In the genomic region with DNA sequence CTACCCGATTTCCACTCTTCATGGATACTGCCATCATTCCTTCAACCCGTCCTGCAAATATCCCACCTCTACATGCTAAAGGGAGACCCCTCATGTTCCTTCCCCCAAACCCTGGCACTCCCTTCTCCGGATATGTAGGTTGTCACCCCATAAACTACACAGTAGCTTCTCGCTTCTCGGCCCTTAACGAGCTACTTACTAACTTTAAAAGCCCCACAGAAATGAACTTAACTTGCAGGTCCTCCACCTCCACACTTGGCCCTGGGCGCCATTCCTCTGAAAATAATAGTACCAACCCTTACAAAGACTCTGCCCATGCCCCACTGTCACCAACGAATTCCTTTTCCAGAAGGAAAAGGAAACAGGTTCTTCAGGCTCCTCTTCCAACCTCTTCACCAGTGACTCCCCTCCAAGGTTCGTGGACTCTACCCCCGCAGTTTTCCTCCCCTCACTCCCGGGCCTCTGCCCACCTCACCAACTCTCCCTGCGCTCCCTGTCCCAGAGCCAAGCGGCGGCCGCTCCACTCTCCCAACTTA, we compare ENCODE assay signal across 8 cellular contexts. TPM values are rescaled to one million over a fixed set of nuclear protein-coding genes. Genes with fewer than 3 reads are reported as not detected.
DNase-seq lines count a peak whose midpoint lies in the region; ATAC-seq and TF ChIP-seq lines count a peak whose summit lies in the region.

No MANE protein-coding gene starts in this region.

- H3F3A ChIP-seq in MM.1S (ENCODE audit: insufficient read depth, low read length) (no peaks in the 10 kb centered on the region), neural cell (ENCODE audit: insufficient read depth, low read length, poor library complexity, severe bottlenecking) (no peaks in the 10 kb centered on the region)

- H3K79me2 ChIP-seq in MM.1S (ENCODE audit: low read length) (peaks cover 57% of the 10 kb centered on the region), neural cell (replicated peaks; ENCODE audit: insufficient read depth, low read length) (peaks cover 53% of the 10 kb centered on the region)

- no peak for TF ChIP-seq RAD21 in neural cell (conservative IDR thresholded peaks at IDR 0.05)

- H3K4me3 Mint-ChIP-seq in CD4-positive, CD25-positive, alpha-beta regulatory T cell = peak overlapping the region; percentile 97 to 100 (median 100)

- H3K4me2 ChIP-seq in MM.1S (ENCODE audit: low read depth, low read length) (peak overlapping the region; percentile 73), neural cell (ENCODE audit: low read length) (peak overlapping the region; percentile 86)

- H2AFZ ChIP-seq in MM.1S (ENCODE audit: low read length) = no peak overlapping the region
- no peak overlapping the region for H2AFZ ChIP-seq in neural cell (ENCODE audit: low read depth, low read length)

- peak overlapping the region; percentile 82 for H3K4me3 ChIP-seq in CD4-positive, CD25-positive, alpha-beta regulatory T cell (ENCODE audit: low read depth, low read length)
- peak overlapping the region; percentile 72 for H3K4me3 ChIP-seq in MM.1S (ENCODE audit: low read length)
- peak overlapping the region; percentile 83 to 90 for H3K4me3 ChIP-seq in duodenal mucosa (ENCODE audit: low read depth in 1 of 2, low read length in 2 of 2)
- peak overlapping the region; percentile 93 for H3K4me3 ChIP-seq in neural cell (ENCODE audit: low read length)

- no peaks in the 10 kb centered on the region for H3K27me3 ChIP-seq in CD4-positive, CD25-positive, alpha-beta regulatory T cell (ENCODE audit: control insufficient read depth, insufficient read depth, low read length)
- no peaks in the 10 kb centered on the region for H3K27me3 ChIP-seq in MM.1S (replicated peaks; ENCODE audit: insufficient read depth, low read length)
- H3K27me3 ChIP-seq in duodenal mucosa (ENCODE audit: control insufficient read depth in 1 of 2, insufficient read depth in 2 of 2, low read length in 2 of 2) = no peaks in the 10 kb centered on the region
- no peaks in the 10 kb centered on the region for H3K27me3 ChIP-seq in neural cell (ENCODE audit: insufficient read depth, low read depth, low read length)

- no peaks in the 10 kb centered on the region for H3K27me3 Mint-ChIP-seq in CD4-positive, CD25-positive, alpha-beta regulatory T cell

- H3K36me3 Mint-ChIP-seq in CD4-positive, CD25-positive, alpha-beta regulatory T cell = peaks cover 10% of the 10 kb centered on the region

- no peak for ATAC-seq in CD4-positive, CD25-positive, alpha-beta regulatory T cell (ENCODE audit: low read depth in 2 of 2)
- ATAC-seq in GM21528 (IDR thresholded peaks at IDR 0.05; ENCODE audit: low FRiP score, unreplicated experiment) = no peak

- no peaks in the 10 kb centered on the region for H3K36me3 ChIP-seq in CD4-positive, CD25-positive, alpha-beta regulatory T cell (ENCODE audit: control insufficient read depth, insufficient read depth, low read length)
- H3K36me3 ChIP-seq in MM.1S (replicated peaks; ENCODE audit: insufficient read depth, low read length) (no peaks in the 10 kb centered on the region), duodenal mucosa (ENCODE audit: control insufficient read depth in 1 of 2, insufficient read depth in 2 of 2, low read length in 2 of 2) (peaks cover 0 to 5% of the 10 kb centered on the region in 2 donors), neural cell (ENCODE audit: insufficient read depth, low read length) (no peaks in the 10 kb centered on the region)

- no peak for TF ChIP-seq CTCF in MM.1S (IDR thresholded peaks at IDR 0.05; ENCODE audit: low read length)
- no peak for TF ChIP-seq CTCF in neural cell (IDR thresholded peaks at IDR 0.05; ENCODE audit: poor library complexity, severe bottlenecking)

- H3K27ac ChIP-seq in CD4-positive, CD25-positive, alpha-beta regulatory T cell (ENCODE audit: insufficient read depth, low read length, poor library complexity, severe bottlenecking) = peak overlapping the region; percentile 84
- H3K27ac ChIP-seq in MM.1S (ENCODE audit: low read length) = no peak overlapping the region
- H3K27ac ChIP-seq in duodenal mucosa (ENCODE audit: low read depth, low read length) = peak overlapping the region; percentile 77
- H3K27ac ChIP-seq in neural cell (ENCODE audit: low read length) = peak overlapping the region; percentile 74

- H3K4me1 ChIP-seq in CD4-positive, CD25-positive, alpha-beta regulatory T cell (ENCODE audit: control insufficient read depth, insufficient read depth, low read length, poor library complexity, severe bottlenecking) = peaks cover 23% of the 10 kb centered on the region
- 0 out of 2 replicates have a peak, but pooled peaks cover 6% of the 10 kb centered on the region for H3K4me1 ChIP-seq in MM.1S (ENCODE audit: low read length)
- peaks cover 19 to 20% of the 10 kb centered on the region in 2 donors for H3K4me1 ChIP-seq in duodenal mucosa (ENCODE audit: control insufficient read depth in 1 of 2, insufficient read depth in 2 of 2, low read length in 2 of 2)

- peak in 1 of 3 donors; percentile 26 for DNase-seq in CD4-positive, CD25-positive, alpha-beta regulatory T cell
- DNase-seq in MM.1S = no peak
- DNase-seq in NCI-H187 (lab: John Stamatoyannopoulos, UW) = no peak
- no peak for DNase-seq in activated CD4-positive, alpha-beta T cell treated with anti-CD3 and anti-CD28 coated beads for 1 hour
- DNase-seq in AG08395 (ENCODE audit: low spot score) = no peak

- H3K9ac ChIP-seq in MM.1S (ENCODE audit: low read length) (peak overlapping the region; percentile 62; the same call in 1 of the 2 replicates), duodenal mucosa (ENCODE audit: low read depth in 1 of 2, low read length in 2 of 2) (peak overlapping the region; percentile 59 to 80), neural cell (ENCODE audit: low read length) (peak overlapping the region; percentile 89)

- TF ChIP-seq EP300 in neural cell (conservative IDR thresholded peaks at IDR 0.05; ENCODE audit: poor library complexity, severe bottlenecking) = no peak

- no peaks in the 10 kb centered on the region for H3K9me3 Mint-ChIP-seq in CD4-positive, CD25-positive, alpha-beta regulatory T cell

- H4K20me1 ChIP-seq in MM.1S (ENCODE audit: insufficient read depth, low read length) (no peaks in the 10 kb centered on the region), neural cell (ENCODE audit: insufficient read depth) (peaks cover 9% of the 10 kb centered on the region)

- no peaks in the 10 kb centered on the region for H3K9me2 ChIP-seq in MM.1S (replicated peaks; ENCODE audit: insufficient read depth, low read length)
- H3K9me2 ChIP-seq in neural cell (ENCODE audit: insufficient read depth, low read length) = no peaks in the 10 kb centered on the region

- peak overlapping the region; percentile 91 to 99 (median 97) for H3K27ac Mint-ChIP-seq in CD4-positive, CD25-positive, alpha-beta regulatory T cell

- no peaks in the 10 kb centered on the region for H3K9me3 ChIP-seq in CD4-positive, CD25-positive, alpha-beta regulatory T cell (ENCODE audit: control insufficient read depth in 2 of 2, low read length in 2 of 2)
- H3K9me3 ChIP-seq in MM.1S (replicated peaks; ENCODE audit: insufficient read depth, low read length) = no peaks in the 10 kb centered on the region
- no peaks in the 10 kb centered on the region for H3K9me3 ChIP-seq in duodenal mucosa (ENCODE audit: control insufficient read depth in 1 of 2, low read length in 2 of 2)
- no peaks in the 10 kb centered on the region for H3K9me3 ChIP-seq in neural cell (ENCODE audit: low read length)

- H3K4me1 Mint-ChIP-seq in CD4-positive, CD25-positive, alpha-beta regulatory T cell = peaks cover 24 to 47% (median 35%) of the 10 kb centered on the region in 4 donors

TF ChIP-seq in neural cell, 6 proteins besides CTCF, POLR2A, EP300 and RAD21:
- TF ChIP-seq SMC3 (conservative IDR thresholded peaks at IDR 0.05; ENCODE audit: poor library complexity) = no peak
- TF ChIP-seq EZH2 (IDR thresholded peaks at IDR 0.05; ENCODE audit: borderline replicate concordance, insufficient read depth, low read length, poor library complexity, severe bottlenecking) = no peak
- no peak for TF ChIP-seq POLR2AphosphoS5 (IDR thresholded peaks at IDR 0.05)
- TF ChIP-seq TAF1 (IDR thresholded peaks at IDR 0.05; ENCODE audit: low read depth) = no peak
- TF ChIP-seq MXI1 (conservative IDR thresholded peaks at IDR 0.05; ENCODE audit: poor library complexity, severe bottlenecking) = no peak
- TF ChIP-seq, protein P1, sequence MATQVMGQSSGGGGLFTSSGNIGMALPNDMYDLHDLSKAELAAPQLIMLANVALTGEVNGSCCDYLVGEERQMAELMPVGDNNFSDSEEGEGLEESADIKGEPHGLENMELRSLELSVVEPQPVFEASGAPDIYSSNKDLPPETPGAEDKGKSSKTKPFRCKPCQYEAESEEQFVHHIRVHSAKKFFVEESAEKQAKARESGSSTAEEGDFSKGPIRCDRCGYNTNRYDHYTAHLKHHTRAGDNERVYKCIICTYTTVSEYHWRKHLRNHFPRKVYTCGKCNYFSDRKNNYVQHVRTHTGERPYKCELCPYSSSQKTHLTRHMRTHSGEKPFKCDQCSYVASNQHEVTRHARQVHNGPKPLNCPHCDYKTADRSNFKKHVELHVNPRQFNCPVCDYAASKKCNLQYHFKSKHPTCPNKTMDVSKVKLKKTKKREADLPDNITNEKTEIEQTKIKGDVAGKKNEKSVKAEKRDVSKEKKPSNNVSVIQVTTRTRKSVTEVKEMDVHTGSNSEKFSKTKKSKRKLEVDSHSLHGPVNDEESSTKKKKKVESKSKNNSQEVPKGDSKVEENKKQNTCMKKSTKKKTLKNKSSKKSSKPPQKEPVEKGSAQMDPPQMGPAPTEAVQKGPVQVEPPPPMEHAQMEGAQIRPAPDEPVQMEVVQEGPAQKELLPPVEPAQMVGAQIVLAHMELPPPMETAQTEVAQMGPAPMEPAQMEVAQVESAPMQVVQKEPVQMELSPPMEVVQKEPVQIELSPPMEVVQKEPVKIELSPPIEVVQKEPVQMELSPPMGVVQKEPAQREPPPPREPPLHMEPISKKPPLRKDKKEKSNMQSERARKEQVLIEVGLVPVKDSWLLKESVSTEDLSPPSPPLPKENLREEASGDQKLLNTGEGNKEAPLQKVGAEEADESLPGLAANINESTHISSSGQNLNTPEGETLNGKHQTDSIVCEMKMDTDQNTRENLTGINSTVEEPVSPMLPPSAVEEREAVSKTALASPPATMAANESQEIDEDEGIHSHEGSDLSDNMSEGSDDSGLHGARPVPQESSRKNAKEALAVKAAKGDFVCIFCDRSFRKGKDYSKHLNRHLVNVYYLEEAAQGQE (IDR thresholded peaks at IDR 0.05; ENCODE audit: borderline replicate concordance) = no peak

RNA-seq across cellular contexts. Expression of gene SPPL3, which starts 1.2 kb away (rescaled TPM):
- 46.7 TPM for total RNA-seq in CD4-positive, CD25-positive, alpha-beta regulatory T cell
- 10 to 100 TPM; 15.5 to 34.0 (median 20.5) TPM for polyA plus RNA-seq in CD4-positive, CD25-positive, alpha-beta regulatory T cell
- 21.3 and 21.9 TPM in 2 replicates for polyA plus RNA-seq in neural cell
- polyA minus RNA-seq in neural cell = 45.8 and 51.5 TPM in 2 replicates
